20 cellular contexts compared by ENCODE assay signal in the genomic region with DNA sequence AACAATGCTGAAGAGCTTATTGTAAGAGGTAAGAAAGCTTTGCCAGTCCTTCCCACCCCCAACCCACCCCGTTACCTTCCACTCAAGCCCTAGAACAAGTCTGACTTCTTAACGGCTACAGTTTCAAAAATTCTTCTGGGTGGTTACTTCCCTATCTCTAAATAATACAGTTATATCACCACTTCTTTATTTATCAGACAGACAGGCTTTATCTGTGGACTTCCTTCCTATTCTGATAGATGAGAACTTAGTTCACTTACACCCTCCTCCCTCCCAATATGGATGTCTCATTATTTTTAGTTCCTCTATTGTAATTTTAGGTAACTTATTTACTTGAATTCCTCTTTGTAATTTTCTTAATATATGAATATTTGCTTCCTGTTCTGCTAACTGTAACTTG. TPM values are rescaled to one million over a fixed set of nuclear protein-coding genes. Genes with fewer than 3 reads are reported as not detected.
DNase-seq lines count a peak whose midpoint lies in the region; ATAC-seq and TF ChIP-seq lines count a peak whose summit lies in the region.
"Had no signal": no experiment of that assay in that cellular context is flagged by ENCODE, and none has a peak within 500 bp of the region (broad histone marks: within the 10 kb centered on the region; RNA-seq: fewer than 3 reads in every experiment).

No MANE protein-coding gene starts in this region.

- no peaks in the 10 kb centered on the region for H3K27me3 Mint-ChIP-seq in T-helper 17 cell
- H3K27me3 Mint-ChIP-seq in naive thymus-derived CD4-positive, alpha-beta T cell = no peaks in the 10 kb centered on the region
- H3K27me3 Mint-ChIP-seq in WTC11 (ENCODE audit: low read depth) = peaks cover 91% of the 10 kb centered on the region
- H3K27me3 Mint-ChIP-seq: activated CD4-positive, alpha-beta T cell treated with anti-CD3 and anti-CD28 coated beads, Interleukin-2, amount 10 ng/mL, durations not matched to agents 7 days and 5 days had no signal

- CTCF ChIA-PET in naive thymus-derived CD4-positive, alpha-beta T cell (lab: Charles Lee) = no interaction called here
- CTCF ChIA-PET in WTC11 (lab: Charles Lee) = no interaction called here

- H3K4me1 Mint-ChIP-seq in T-helper 17 cell = peaks cover 8% of the 10 kb centered on the region
- peaks cover 5 to 19% (median 11%) of the 10 kb centered on the region in 7 donors for H3K4me1 Mint-ChIP-seq in naive thymus-derived CD4-positive, alpha-beta T cell
- H3K4me1 Mint-ChIP-seq in WTC11 = 0 out of 2 replicates have a peak, but pooled peaks cover 4% of the 10 kb centered on the region

- H3K36me3 ChIP-seq in naive thymus-derived CD4-positive, alpha-beta T cell (ENCODE audit: control insufficient read depth in 2 of 3, insufficient read depth in 3 of 3, low read length in 3 of 3) = no peaks in the 10 kb centered on the region
- no peaks in the 10 kb centered on the region for H3K36me3 ChIP-seq in smooth muscle cell (ENCODE audit: low read depth)
- H3K36me3 ChIP-seq in BE2C = no peaks in the 10 kb centered on the region
- H3K36me3 ChIP-seq: Peyer's patch had no signal

- ATAC-seq in T-helper 17 cell (peak; percentile 55), WTC11 (no peak)
- peak; percentile 80 for ATAC-seq in naive thymus-derived CD4-positive, alpha-beta T cell
- ATAC-seq: CD8-positive, alpha-beta T cell; HCT116 had no signal

- H3K4me3 ChIP-seq in NB4 (ENCODE audit: low read depth, low read length) (no peak overlapping the region), smooth muscle cell (no peak overlapping the region), BE2C (ENCODE audit: low read depth, low read length) (no peak overlapping the region)
- H3K4me3 ChIP-seq in naive thymus-derived CD4-positive, alpha-beta T cell (ENCODE audit: low read length) = no peak overlapping the region
- H3K4me3 ChIP-seq: Peyer's patch had no signal

- H4K20me1 ChIP-seq in smooth muscle cell (ENCODE audit: low read depth) = no peaks in the 10 kb centered on the region

- H3K9me3 ChIP-seq in T-helper 17 cell (ENCODE audit: control insufficient read depth, low read length, poor library complexity, severe bottlenecking) = no peaks in the 10 kb centered on the region
- H3K9me3 ChIP-seq in naive thymus-derived CD4-positive, alpha-beta T cell (ENCODE audit: control insufficient read depth in 2 of 3, low read length in 3 of 3) = no peaks in the 10 kb centered on the region
- no peaks in the 10 kb centered on the region for H3K9me3 ChIP-seq in smooth muscle cell (replicated peaks; ENCODE audit: low read depth)
- H3K9me3 ChIP-seq in BE2C = no peaks in the 10 kb centered on the region
- H3K9me3 ChIP-seq: Peyer's patch, SK-N-SH had no signal

- H3K4me1 ChIP-seq in naive thymus-derived CD4-positive, alpha-beta T cell (ENCODE audit: control insufficient read depth in 2 of 2, insufficient read depth in 2 of 2, low read length in 2 of 2) = no peaks in the 10 kb centered on the region
- peaks cover 5% of the 10 kb centered on the region for H3K4me1 ChIP-seq in smooth muscle cell (ENCODE audit: low read depth)
- no peaks in the 10 kb centered on the region for H3K4me1 ChIP-seq in BE2C

- WGBS in smooth muscle cell (ENCODE audit: low lambda C conversion rate) = 78% methylated on average over 2 of the region's 2 CpGs

- TF ChIP-seq POLR2A in NB4 (IDR thresholded peaks at IDR 0.05; ENCODE audit: extremely low read depth, insufficient read length) = no peak

- no peaks in the 10 kb centered on the region for H3K9me3 Mint-ChIP-seq in naive thymus-derived CD4-positive, alpha-beta T cell
- H3K9me3 Mint-ChIP-seq in WTC11 = no peaks in the 10 kb centered on the region
- H3K9me3 Mint-ChIP-seq: activated CD4-positive, alpha-beta T cell treated with anti-CD3 and anti-CD28 coated beads, Interleukin-2, amount 10 ng/mL, durations not matched to agents 7 days and 5 days; CD8-positive, alpha-beta T cell had no signal

- intact Hi-C loops in naive thymus-derived CD4-positive, alpha-beta T cell (cut with micrococcal nuclease) = no loop called here

- H2AFZ ChIP-seq in smooth muscle cell (ENCODE audit: low read depth) = no peak overlapping the region

- H3K9ac ChIP-seq in smooth muscle cell (ENCODE audit: low read depth) = no peak overlapping the region
- H3K9ac ChIP-seq: SK-N-SH had no signal

- no peak for TF ChIP-seq CTCF in NB4 (IDR thresholded peaks at IDR 0.05; ENCODE audit: low read depth, low read length)
- TF ChIP-seq CTCF in WTC11 (IDR thresholded peaks at IDR 0.05) = no peak
- TF ChIP-seq CTCF in smooth muscle cell (IDR thresholded peaks at IDR 0.05; ENCODE audit: borderline replicate concordance, insufficient read depth, poor library complexity, severe bottlenecking) = no peak
- TF ChIP-seq CTCF in BE2C (IDR thresholded peaks at IDR 0.05; ENCODE audit: low read depth, low read length) = no peak

- no peaks in the 10 kb centered on the region for H3K27me3 ChIP-seq in naive thymus-derived CD4-positive, alpha-beta T cell (ENCODE audit: control insufficient read depth in 2 of 2, insufficient read depth in 2 of 2, low read length in 2 of 2)
- no peaks in the 10 kb centered on the region for H3K27me3 ChIP-seq in smooth muscle cell (ENCODE audit: low read depth)
- no peaks in the 10 kb centered on the region for H3K27me3 ChIP-seq in BE2C
- H3K27me3 ChIP-seq: Peyer's patch had no signal

- POLR2A ChIA-PET in naive thymus-derived CD4-positive, alpha-beta T cell (lab: Charles Lee) = no interaction called here
- POLR2A ChIA-PET in WTC11 (lab: Charles Lee) = no interaction called here

- no peaks in the 10 kb centered on the region for H3K79me2 ChIP-seq in smooth muscle cell (ENCODE audit: low read depth)

- H3K27ac ChIP-seq in naive thymus-derived CD4-positive, alpha-beta T cell (ENCODE audit: low read depth, low read length) = no peak overlapping the region
- H3K27ac ChIP-seq in smooth muscle cell (ENCODE audit: low read depth) = no peak overlapping the region

- H3K36me3 Mint-ChIP-seq in T-helper 17 cell (ENCODE audit: low read depth) = peaks cover 6% of the 10 kb centered on the region
- peaks cover 0 to 26% (median 13%) of the 10 kb centered on the region in 5 donors for H3K36me3 Mint-ChIP-seq in naive thymus-derived CD4-positive, alpha-beta T cell
- no peaks in the 10 kb centered on the region for H3K36me3 Mint-ChIP-seq in WTC11

- peak; percentile 31 for DNase-seq in CMK (ENCODE audit: low read depth)
- DNase-seq in NB4 (ENCODE audit: low read depth) = peak; percentile 59
- DNase-seq in T-helper 17 cell = no peak
- no peak for DNase-seq in naive thymus-derived CD4-positive, alpha-beta T cell
- DNase-seq in WTC11 (ENCODE audit: low spot score) = no peak
- no peak for DNase-seq in smooth muscle cell (lab: John Stamatoyannopoulos, UW; ENCODE audit: unreplicated experiment)
- DNase-seq in BE2C = no peak
- DNase-seq in NCI-H446 (lab: John Stamatoyannopoulos, UW) = no peak
- DNase-seq: ACHN; activated CD4-positive, alpha-beta T cell treated with anti-CD3 and anti-CD28 coated beads, Interleukin-2, amount 10 ng/mL, durations not matched to agents 7 days and 5 days; activated CD8-positive, alpha-beta memory T cell treated with anti-CD3 and anti-CD28 coated beads, Interleukin-2, amount 50 U/mL, for 4 hours; activated effector memory CD4-positive, alpha-beta T cell treated with anti-CD3 and anti-CD28 coated beads, Interleukin-2, amount 50 U/mL, for 16 hours; CD8-positive, alpha-beta T cell; DND-41; NCI-H1105 treated with DMSO at 0.1 percent for 48 hours; NCI-H69; Peyer's patch; SK-N-SH; stimulated activated CD4-positive, alpha-beta T cell treated with anti-CD3 and anti-CD28 coated beads, Interleukin-12 subunit alpha, Interleukin-12 subunit beta, amount 100 ng/mL, for 4 hours had no signal

- no peaks in the 10 kb centered on the region for H3F3A ChIP-seq in smooth muscle cell (ENCODE audit: low read depth)

- no peak overlapping the region for H3K4me2 ChIP-seq in smooth muscle cell
- H3K4me2 ChIP-seq: SK-N-SH had no signal

- no peak overlapping the region for H3K27ac Mint-ChIP-seq in T-helper 17 cell
- H3K27ac Mint-ChIP-seq in naive thymus-derived CD4-positive, alpha-beta T cell = no peak overlapping the region
- H3K27ac Mint-ChIP-seq in WTC11 = no peak overlapping the region
- H3K27ac Mint-ChIP-seq: activated CD4-positive, alpha-beta T cell treated with anti-CD3 and anti-CD28 coated beads, Interleukin-2, amount 10 ng/mL, durations not matched to agents 7 days and 5 days; CD8-positive, alpha-beta T cell had no signal

- H3K4me3 Mint-ChIP-seq in T-helper 17 cell (no peak overlapping the region), WTC11 (no peak overlapping the region)
- no peak overlapping the region for H3K4me3 Mint-ChIP-seq in naive thymus-derived CD4-positive, alpha-beta T cell
- H3K4me3 Mint-ChIP-seq: activated CD4-positive, alpha-beta T cell treated with anti-CD3 and anti-CD28 coated beads, Interleukin-2, amount 10 ng/mL, durations not matched to agents 7 days and 5 days; CD8-positive, alpha-beta T cell had no signal

TF ChIP-seq in WTC11, 78 proteins besides CTCF, POLR2A, EP300 and RAD21:
- TF ChIP-seq ZBTB43 (CRISPR knock-in tag; IDR thresholded peaks at IDR 0.05) (no peak), EMX1 (CRISPR knock-in tag; IDR thresholded peaks at IDR 0.05) (no peak), CREB1 (CRISPR knock-in tag; IDR thresholded peaks at IDR 0.05) (no peak), NFYB (CRISPR knock-in tag; conservative IDR thresholded peaks at IDR 0.05; ENCODE audit: low read depth) (no peak), ETV6 (CRISPR knock-in tag; IDR thresholded peaks at IDR 0.05) (no peak), TCF7 (CRISPR knock-in tag; IDR thresholded peaks at IDR 0.05; ENCODE audit: low read depth) (no peak)

RNA-seq across cellular contexts. Expression of gene ACTR3, which starts 26.7 kb away (rescaled TPM):
- 100 to 1,000 TPM; 229 to 267 TPM for total RNA-seq in T-helper 17 cell
- total RNA-seq in naive thymus-derived CD4-positive, alpha-beta T cell = 100 to 1,000 TPM; 172 to 612 (median 213) TPM
- 100 to 1,000 TPM; 438 to 486 TPM for polyA plus RNA-seq in naive thymus-derived CD4-positive, alpha-beta T cell
- total RNA-seq in WTC11 (2021) = 148 to 169 TPM (median 149 TPM) in 3 replicates
- 257 and 263 TPM in 2 replicates for total RNA-seq in smooth muscle cell
- 173 and 199 TPM in 2 replicates for polyA plus RNA-seq in smooth muscle cell
- 75.3 TPM for polyA plus RNA-seq in BE2C (2012; ENCODE audit: insufficient read depth, insufficient read length, low read depth)

Comparison
In these comparisons a context has a peak if more than half of its experiments do, and no peak if none do; other contexts are left out.
1. DNase-seq: peak in CMK (single experiment) and NB4 (single experiment); none in T-helper 17 cell (0 of 3), naive thymus-derived CD4-positive, alpha-beta T cell (0 of 9), WTC11 (single experiment), smooth muscle cell (single experiment), BE2C (single experiment) and NCI-H446 (0 of 2).